ENCODE assay signal across 28 cellular contexts in genomic region chr6:169918954-169919549, GRCh38.
"Had no signal": no experiment of that assay in that cellular context is flagged by ENCODE, and none has a peak within 500 bp of the region (broad histone marks: within the 10 kb centered on the region; RNA-seq: fewer than 3 reads in every experiment).

No MANE protein-coding gene starts in this region.

- H3K4me1 Mint-ChIP-seq: memory B cell had no signal

- H3K36me3 ChIP-seq: gastrocnemius medialis, heart left ventricle, pancreas, thoracic aorta, tibial nerve, upper lobe of right lung, uterus had no signal

- H3K79me2 ChIP-seq: hepatocyte had no signal

- FAIRE-seq: colon, kidney, pancreas had no signal

- H3K4me3 ChIP-seq: dorsolateral prefrontal cortex, gastrocnemius medialis, heart left ventricle, hepatocyte, lung, pancreas, thoracic aorta, tibial nerve, upper lobe of right lung, uterus had no signal

- H3K36me3 Mint-ChIP-seq: memory B cell; mesothelial cell of epicardium; naive thymus-derived CD4-positive, alpha-beta T cell; stimulated activated effector memory CD8-positive, alpha-beta T cell treated with anti-CD3 and anti-CD28 coated beads, Interleukin-12 subunit alpha, Interleukin-12 subunit beta, amount 100 ng/mL, for 72 hours had no signal

- H3K9me3 Mint-ChIP-seq: memory B cell; mesothelial cell of epicardium; nephron; stimulated activated effector memory CD8-positive, alpha-beta T cell treated with anti-CD3 and anti-CD28 coated beads, Interleukin-12 subunit alpha, Interleukin-12 subunit beta, amount 100 ng/mL, for 72 hours had no signal

- DNase-seq: cerebellar nuclear complex; dorsolateral prefrontal cortex; effector CD4-positive, alpha-beta T cell; foreskin fibroblast; gastrocnemius medialis; heart left ventricle; naive thymus-derived CD4-positive, alpha-beta T cell; occipital lobe; pancreas; stimulated activated CD4-positive, alpha-beta T cell treated with anti-CD3 and anti-CD28 coated beads, Interleukin-2, amount 100 ng/mL, for 24 hours; stimulated activated CD4-positive, alpha-beta T cell treated with anti-CD3 and anti-CD28 coated beads, Interleukin-4, amount 100 ng/mL, for 24 hours; stimulated activated naive CD4-positive, alpha-beta T cell treated with Interleukin-2 at 50 U/mL for 16 hours; upper lobe of right lung; uterus had no signal

- H3K4me3 Mint-ChIP-seq: memory B cell; mesothelial cell of epicardium; naive thymus-derived CD4-positive, alpha-beta T cell; nephron; stimulated activated effector memory CD8-positive, alpha-beta T cell treated with anti-CD3 and anti-CD28 coated beads, Interleukin-12 subunit alpha, Interleukin-12 subunit beta, amount 100 ng/mL, for 72 hours had no signal

- H3K27me3 ChIP-seq: gastrocnemius medialis, hepatocyte, pancreas, upper lobe of right lung, uterus had no signal

- H3K4me1 ChIP-seq: tibial nerve, uterus had no signal

- H2AFZ ChIP-seq: hepatocyte had no signal

- ATAC-seq: esophagus mucosa; gastrocnemius medialis; heart left ventricle; left lobe of liver; naive thymus-derived CD4-positive, alpha-beta T cell; pancreas; sciatic nerve; stimulated activated effector memory CD8-positive, alpha-beta T cell treated with anti-CD3 and anti-CD28 coated beads, Interleukin-12 subunit alpha, Interleukin-12 subunit beta, amount 100 ng/mL, for 72 hours had no signal

- H3K27ac ChIP-seq: dorsolateral prefrontal cortex, epithelial cell of prostate, gastrocnemius medialis, heart left ventricle, hepatocyte, pancreas, thoracic aorta, tibial nerve, upper lobe of right lung, uterus had no signal

- H3K9me3 ChIP-seq: gastrocnemius medialis, heart left ventricle, pancreas, thoracic aorta, tibial nerve, upper lobe of right lung, uterus had no signal

- H3K4me2 ChIP-seq: hepatocyte had no signal
